16 cellular contexts compared by ENCODE assay signal in genomic region chr17:1496814-1497325, GRCh38.
"Had no signal": no experiment of that assay in that cellular context is flagged by ENCODE, and none has a peak within 500 bp of the region (broad histone marks: within the 10 kb centered on the region; RNA-seq: fewer than 3 reads in every experiment).

No MANE protein-coding gene starts in this region.

- ATAC-seq: activated CD4-positive, CD25-positive, alpha-beta regulatory T cell treated with anti-CD3 and anti-CD28 coated beads, Interleukin-2, amount 50 U/mL, for 24 hours; activated CD8-positive, alpha-beta memory T cell treated with anti-CD3 and anti-CD28 coated beads, Interleukin-2, amount 10 ng/mL, durations not matched to agents 7 days and 5 days; activated CD8-positive, alpha-beta T cell treated with anti-CD3 and anti-CD28 coated beads for 36 hours; activated naive CD8-positive, alpha-beta T cell treated with anti-CD3 and anti-CD28 coated beads, Interleukin-2, amount 50 U/mL, for 24 hours; mucosa of descending colon had no signal

- DNase-seq: activated CD4-positive, alpha-beta T cell treated with anti-CD3 and anti-CD28 coated beads, Interleukin-2, amount 10 ng/mL, durations not matched to agents 7 days and 5 days; activated CD8-positive, alpha-beta memory T cell treated with anti-CD3 and anti-CD28 coated beads, Interleukin-2, amount 10 ng/mL, durations not matched to agents 7 days and 5 days; activated CD8-positive, alpha-beta T cell treated with anti-CD3 and anti-CD28 coated beads for 36 hours; activated gamma-delta T cell; activated naive CD4-positive, alpha-beta T cell treated with anti-CD3 and anti-CD28 coated beads, Interleukin-2, amount 50 U/mL, for 16 hours; activated naive CD8-positive, alpha-beta T cell treated with anti-CD3 and anti-CD28 coated beads, Interleukin-2, amount 50 U/mL, for 24 hours; activated T-cell treated with anti-CD3 and anti-CD28 coated beads for 4 hours; hippocampal formation; mucosa of descending colon; naive B cell; occipital lobe; spleen; stimulated activated CD4-positive, alpha-beta T cell treated with anti-CD3 and anti-CD28 coated beads, Interleukin-4, amount 100 ng/mL, for 1 hour; stimulated activated naive CD4-positive, alpha-beta T cell had no signal

- H3K4me3 ChIP-seq: mucosa of descending colon, spleen had no signal

- H3K27ac ChIP-seq: epithelial cell of prostate, spleen had no signal

- H3K9me3 ChIP-seq: mucosa of descending colon, spleen had no signal
